8 cellular contexts compared by ENCODE assay signal in genomic region chr21:43361493-43362296, GRCh38.
DNase-seq lines count a peak whose midpoint lies in the region; ATAC-seq, FAIRE-seq and TF ChIP-seq lines count a peak whose summit lies in the region.

No MANE protein-coding gene starts in this region.

- peak overlapping the region; percentile 69 to 91 for H3K4me3 Mint-ChIP-seq in stimulated activated naive CD8-positive, alpha-beta T cell treated with anti-CD3 and anti-CD28 coated beads, Interleukin-15, amount 100 ng/mL, for 72 hours

- TF ChIP-seq CTCF in BE2C (IDR thresholded peaks at IDR 0.05; ENCODE audit: low read depth, low read length) (no peak), OCI-LY7 (conservative IDR thresholded peaks at IDR 0.05; ENCODE audit: low read length) (no peak; the same call in 1 of the 2 replicates), HepG2 (CRISPR knock-in tag; IDR thresholded peaks at IDR 0.05) (no peak)

- peaks cover 42% of the 10 kb centered on the region for H3K4me1 Mint-ChIP-seq in stimulated activated naive CD8-positive, alpha-beta T cell treated with anti-CD3 and anti-CD28 coated beads, Interleukin-15, amount 100 ng/mL, for 72 hours

- 62% methylated on average over 24 of the region's 35 CpGs for WGBS in HepG2 (ENCODE audit: low lambda C conversion rate)

- H3K79me2 ChIP-seq in OCI-LY7 (ENCODE audit: insufficient read depth, low read depth, low read length): no peaks in the 10 kb centered on the region
- H3K79me2 ChIP-seq in HepG2 (ENCODE audit: insufficient read depth, low read length): no peaks in the 10 kb centered on the region

- H3K9me3 ChIP-seq in BE2C: no peaks in the 10 kb centered on the region
- H3K9me3 ChIP-seq in OCI-LY7 (ENCODE audit: low read length): no peaks in the 10 kb centered on the region
- H3K9me3 ChIP-seq in HepG2 (ENCODE audit: low read length): no peaks in the 10 kb centered on the region

- no peaks in the 10 kb centered on the region for H3K27me3 Mint-ChIP-seq in stimulated activated naive CD8-positive, alpha-beta T cell treated with anti-CD3 and anti-CD28 coated beads, Interleukin-15, amount 100 ng/mL, for 72 hours

- peak overlapping the region; percentile 32 for H3K4me3 ChIP-seq in BE2C (ENCODE audit: low read depth, low read length)
- H3K4me3 ChIP-seq in OCI-LY7 (ENCODE audit: low read depth, low read length, poor library complexity, severe bottlenecking): peak overlapping the region; percentile 65
- no peak overlapping the region for H3K4me3 ChIP-seq in HepG2 (replicated peaks in 1 of 3; ENCODE audit: insufficient read depth in 1 of 3, low read depth in 2 of 3, low read length in 3 of 3)

- TF ChIP-seq EP300 in HepG2 (IDR thresholded peaks at IDR 0.05; ENCODE audit: low read depth in 2 of 2, low read length in 2 of 2) (no peak), HepG2 (CRISPR knock-in tag; IDR thresholded peaks at IDR 0.05; ENCODE audit: borderline replicate concordance) (no peak)

- POLR2A ChIA-PET in OCI-LY7 (lab: Charles Lee) (interaction anchor here (0.6 kb wide), 1 partner anchor 504 kb away, joined by 3 read pairs; no protein-coding TSS in a partner anchor), HepG2 (lab: Yijun Ruan, JAX) (no interaction called here)

- no peak overlapping the region for H3K9ac ChIP-seq in HepG2 (ENCODE audit: insufficient read depth, low read depth, low read length)

- peak overlapping the region; percentile 91 for H3K27ac ChIP-seq in OCI-LY7 (ENCODE audit: low read depth, low read length, poor library complexity, severe bottlenecking)
- peak overlapping the region; percentile 68 for H3K27ac ChIP-seq in angular gyrus (ENCODE audit: low read depth, low read length)
- no peak overlapping the region for H3K27ac ChIP-seq in HepG2 (ENCODE audit: extremely low read length, insufficient read depth, low read length)

- intact Hi-C loops in OCI-LY7 (cut with micrococcal nuclease; ENCODE audit: unreplicated experiment) (loop anchor here (2.0 kb wide), 1 partner anchor 67 kb away; no protein-coding TSS in a partner anchor), HepG2 (cut with micrococcal nuclease; ENCODE audit: unreplicated experiment) (loop anchor here (2.0 kb wide), 1 partner anchor 69 kb away; no protein-coding TSS in a partner anchor)

- DNase-seq in BE2C (no peak), OCI-LY7 (ENCODE audit: low spot score) (peak; percentile 89), HepG2 (ENCODE audit: low spot score) (no peak), RKO (ENCODE audit: low spot score) (no peak), HuH-7.5 (ENCODE audit: low spot score) (no peak)
- DNase-seq in stimulated activated naive CD8-positive, alpha-beta T cell treated with anti-CD3 and anti-CD28 coated beads, Interleukin-15, amount 100 ng/mL, for 72 hours: peak; percentile 18 to 31

- ATAC-seq in GM21390 (IDR thresholded peaks at IDR 0.05; ENCODE audit: unreplicated experiment): peak; percentile 66
- no peak for ATAC-seq in HepG2
- peak; percentile 63 for ATAC-seq in stimulated activated naive CD8-positive, alpha-beta T cell treated with anti-CD3 and anti-CD28 coated beads, Interleukin-15, amount 100 ng/mL, for 72 hours

- H3K4me1 ChIP-seq in BE2C (peaks cover 33% of the 10 kb centered on the region), OCI-LY7 (ENCODE audit: insufficient read depth, low read length, poor library complexity, severe bottlenecking) (peaks cover 51% of the 10 kb centered on the region), HepG2 (ENCODE audit: insufficient read depth, low read length) (peaks cover 40% of the 10 kb centered on the region)

- H3K4me2 ChIP-seq in OCI-LY7 (ENCODE audit: low read length) (peak overlapping the region; percentile 87), HepG2 (ENCODE audit: low read depth, low read length) (0 out of 2 replicates have a peak overlapping the region, but pooled peaks have one; percentile 20)

- no peak for TF ChIP-seq RAD21 in HepG2 (CRISPR knock-in tag; IDR thresholded peaks at IDR 0.05)

- H2AFZ ChIP-seq in OCI-LY7 (ENCODE audit: low read length): peak overlapping the region; percentile 79
- no peak overlapping the region for H2AFZ ChIP-seq in HepG2 (ENCODE audit: low read length)

- in situ Hi-C loops in HepG2 (cut with HindIII; ENCODE audit: extremely low pct_ligation_motif_present, low pct_unique_long_range_greater_than_20kb): no loop called here

- CTCF ChIA-PET in OCI-LY7 (lab: Charles Lee; ENCODE audit: unreplicated experiment): no interaction called here
- CTCF ChIA-PET in HepG2 (lab: Yijun Ruan, JAX; ENCODE audit: low intra/inter-chr PET ratio, low total read pairs): no interaction called here

- no peak for FAIRE-seq in HepG2 (lab: Jason Lieb, UNC)

- no peaks in the 10 kb centered on the region for H4K20me1 ChIP-seq in OCI-LY7 (ENCODE audit: insufficient read depth, low read length)
- H4K20me1 ChIP-seq in HepG2 (ENCODE audit: insufficient read depth, low read length): no peaks in the 10 kb centered on the region

- H3K27ac Mint-ChIP-seq in stimulated activated naive CD8-positive, alpha-beta T cell treated with anti-CD3 and anti-CD28 coated beads, Interleukin-15, amount 100 ng/mL, for 72 hours: peak overlapping the region; percentile 86 to 97

- no peaks in the 10 kb centered on the region for H3K9me2 ChIP-seq in OCI-LY7 (ENCODE audit: insufficient read depth, low read length)

- no peak for TF ChIP-seq POLR2A in HepG2 (IDR thresholded peaks at IDR 0.05; ENCODE audit: insufficient read depth in 1 of 2, low read depth in 2 of 2, low read length in 2 of 2)

- BruUV-seq in OCI-LY7 (replicated peaks; lab: Mats Ljungman, UMichigan): TSS peak; percentile 90
- BruUV-seq in HepG2 (replicated peaks; lab: Mats Ljungman, UMichigan): no TSS peak

- H3K27me3 ChIP-seq in BE2C (no peaks in the 10 kb centered on the region), HepG2 (ENCODE audit: control insufficient read depth in 1 of 2, insufficient read depth in 2 of 2, low read length in 2 of 2) (peaks cover 9 to 62% of the 10 kb centered on the region in 2 experiments; a peak in 3 of 5 replicates)

- H3K36me3 ChIP-seq in BE2C (no peaks in the 10 kb centered on the region), OCI-LY7 (ENCODE audit: insufficient read depth, low read length) (no peaks in the 10 kb centered on the region), HepG2 (replicated peaks in 1 of 2; ENCODE audit: control insufficient read depth in 1 of 2, insufficient read depth in 2 of 2, low read length in 2 of 2) (no peaks in the 10 kb centered on the region)

- no peaks in the 10 kb centered on the region for H3K9me3 Mint-ChIP-seq in stimulated activated naive CD8-positive, alpha-beta T cell treated with anti-CD3 and anti-CD28 coated beads, Interleukin-15, amount 100 ng/mL, for 72 hours

TF ChIP-seq in HepG2, 621 proteins besides CTCF, POLR2A, EP300 and RAD21:
- TF ChIP-seq RFXAP (CRISPR knock-in tag; IDR thresholded peaks at IDR 0.05; ENCODE audit: borderline replicate concordance) (no peak), FOSL2 (CRISPR knock-in tag; IDR thresholded peaks at IDR 0.05) (no peak), SP140L (CRISPR knock-in tag; IDR thresholded peaks at IDR 0.05; ENCODE audit: borderline replicate concordance) (no peak), ZSCAN12 (CRISPR knock-in tag; IDR thresholded peaks at IDR 0.05) (no peak), SNAPC5 (CRISPR knock-in tag; IDR thresholded peaks at IDR 0.05; ENCODE audit: borderline replicate concordance) (no peak), IKZF4 (CRISPR knock-in tag; IDR thresholded peaks at IDR 0.05; ENCODE audit: borderline replicate concordance, low read depth, not compliant biosample characterization) (no peak), GPN1 (CRISPR knock-in tag; IDR thresholded peaks at IDR 0.05; ENCODE audit: borderline replicate concordance) (no peak), RARG (CRISPR knock-in tag; IDR thresholded peaks at IDR 0.05; ENCODE audit: low read depth) (no peak), PAWR (CRISPR knock-in tag; IDR thresholded peaks at IDR 0.05; ENCODE audit: borderline replicate concordance) (no peak), MED13 (CRISPR knock-in tag; IDR thresholded peaks at IDR 0.05) (no peak), ZNF552 (CRISPR knock-in tag; IDR thresholded peaks at IDR 0.05; ENCODE audit: borderline replicate concordance) (no peak), ZMYM3 (CRISPR knock-in tag; IDR thresholded peaks at IDR 0.05) (no peak), POGZ (CRISPR knock-in tag; IDR thresholded peaks at IDR 0.05) (no peak), ZBTB38 (CRISPR knock-in tag; IDR thresholded peaks at IDR 0.05) (no peak), SP5 (CRISPR knock-in tag; IDR thresholded peaks at IDR 0.05; ENCODE audit: borderline replicate concordance, low read depth) (no peak)

Comparison
In these comparisons a context has a peak if more than half of its experiments do, and no peak if none do; other contexts are left out.
1. DNase-seq: peak in OCI-LY7 (single experiment) and stimulated activated naive CD8-positive, alpha-beta T cell treated with anti-CD3 and anti-CD28 coated beads, Interleukin-15, amount 100 ng/mL, for 72 hours (2 of 2); none in BE2C (single experiment), HepG2 (single experiment), RKO (single experiment) and HuH-7.5 (single experiment).
2. H3K4me3 ChIP-seq: peak in BE2C (single experiment) and OCI-LY7 (single experiment); none in HepG2 (0 of 3).